1 cellular context compared by ENCODE assay signal in genomic region chr4:153564630-153565525, GRCh38.
A peak's percentile ranks its signal among the peaks of the same experiment; 100 is the strongest.
TF ChIP-seq lines count a peak whose summit lies in the region.

No MANE protein-coding gene starts in this region.

TF ChIP-seq in HepG2, 621 proteins besides CTCF, POLR2A, EP300 and RAD21 (continued from another document and continues in another):
- TF ChIP-seq, protein P1, sequence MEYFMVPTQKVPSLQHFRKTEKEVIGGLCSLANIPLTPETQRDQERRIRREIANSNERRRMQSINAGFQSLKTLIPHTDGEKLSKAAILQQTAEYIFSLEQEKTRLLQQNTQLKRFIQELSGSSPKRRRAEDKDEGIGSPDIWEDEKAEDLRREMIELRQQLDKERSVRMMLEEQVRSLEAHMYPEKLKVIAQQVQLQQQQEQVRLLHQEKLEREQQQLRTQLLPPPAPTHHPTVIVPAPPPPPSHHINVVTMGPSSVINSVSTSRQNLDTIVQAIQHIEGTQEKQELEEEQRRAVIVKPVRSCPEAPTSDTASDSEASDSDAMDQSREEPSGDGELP (IDR thresholded peaks at IDR 0.05; ENCODE audit: borderline replicate concordance, low read depth), result peak; percentile 35; the same call in 1 of the 2 replicates
- TF ChIP-seq PAX8 (CRISPR knock-in tag; IDR thresholded peaks at IDR 0.05; ENCODE audit: borderline replicate concordance) (no peak), PHF5A (CRISPR knock-in tag; IDR thresholded peaks at IDR 0.05; ENCODE audit: low read depth, unreplicated experiment) (peak; percentile 42), NFIC (IDR thresholded peaks at IDR 0.05; ENCODE audit: low read length) (peak; percentile 84), ZFYVE20 (CRISPR knock-in tag; IDR thresholded peaks at IDR 0.05; ENCODE audit: borderline replicate concordance, low read depth) (no peak), CBX5 (CRISPR knock-in tag; IDR thresholded peaks at IDR 0.05; ENCODE audit: borderline replicate concordance) (peak; percentile 44; the same call in 1 of the 2 replicates), MLLT10 (CRISPR knock-in tag; IDR thresholded peaks at IDR 0.05) (no peak), ZNF660 (CRISPR knock-in tag; IDR thresholded peaks at IDR 0.05; ENCODE audit: borderline replicate concordance, low read depth) (no peak), NR2C2 (CRISPR knock-in tag; IDR thresholded peaks at IDR 0.05; ENCODE audit: borderline replicate concordance) (peak; percentile 79), EHMT2 (IDR thresholded peaks at IDR 0.05; ENCODE audit: borderline replicate concordance, low read depth, low read length) (peak; percentile 76; the same call in 1 of the 2 replicates), ZSCAN21 (CRISPR knock-in tag; IDR thresholded peaks at IDR 0.05; ENCODE audit: borderline replicate concordance) (0 out of 2 replicates have a peak, but pooled peaks have one; percentile 21), MTF1 (CRISPR knock-in tag; IDR thresholded peaks at IDR 0.05) (no peak), ATM (IDR thresholded peaks at IDR 0.05; ENCODE audit: borderline replicate concordance) (no peak), KLF12 (CRISPR knock-in tag; IDR thresholded peaks at IDR 0.05; ENCODE audit: borderline replicate concordance) (no peak), ZNF12 (CRISPR knock-in tag; IDR thresholded peaks at IDR 0.05) (peak; percentile 37; the same call in 1 of the 2 replicates), ZBTB1 (CRISPR knock-in tag; IDR thresholded peaks at IDR 0.05; ENCODE audit: borderline replicate concordance) (no peak), TBX2 (CRISPR knock-in tag; IDR thresholded peaks at IDR 0.05; ENCODE audit: borderline replicate concordance) (peak; percentile 83), ZNF724P (CRISPR knock-in tag; IDR thresholded peaks at IDR 0.05; ENCODE audit: borderline replicate concordance) (no peak), NR2F2 (IDR thresholded peaks at IDR 0.05; ENCODE audit: borderline replicate concordance, low read depth) (peak; percentile 62; the same call in 1 of the 2 replicates), ZNF251 (CRISPR knock-in tag; IDR thresholded peaks at IDR 0.05) (no peak), ERF (CRISPR knock-in tag; IDR thresholded peaks at IDR 0.05) (peak; percentile 89), ZBED4 (CRISPR knock-in tag; IDR thresholded peaks at IDR 0.05; ENCODE audit: borderline replicate concordance) (0 out of 2 replicates have a peak, but pooled peaks have one; percentile 33), PREB (CRISPR knock-in tag; IDR thresholded peaks at IDR 0.05) (no peak), GATAD1 (CRISPR knock-in tag; IDR thresholded peaks at IDR 0.05) (no peak), FUBP1 (CRISPR knock-in tag; IDR thresholded peaks at IDR 0.05; ENCODE audit: borderline replicate concordance) (no peak; the same call in 1 of the 2 replicates), MZF1 (CRISPR knock-in tag; IDR thresholded peaks at IDR 0.05; ENCODE audit: borderline replicate concordance) (no peak), HCFC1 (IDR thresholded peaks at IDR 0.05; ENCODE audit: low read depth, low read length) (no peak), CHD2 (IDR thresholded peaks at IDR 0.05; ENCODE audit: low read depth, low read length) (no peak), NCOA1 (CRISPR knock-in tag; IDR thresholded peaks at IDR 0.05) (no peak), ZFP36L2 (CRISPR knock-in tag; IDR thresholded peaks at IDR 0.05) (no peak), CBX1 (IDR thresholded peaks at IDR 0.05; ENCODE audit: low read depth) (no peak), JUNB (CRISPR knock-in tag; IDR thresholded peaks at IDR 0.05; ENCODE audit: borderline replicate concordance) (no peak), ZNF672 (CRISPR knock-in tag; IDR thresholded peaks at IDR 0.05) (no peak), HDAC2 (CRISPR knock-in tag; IDR thresholded peaks at IDR 0.05) (peak; percentile 93), ZNF326 (CRISPR knock-in tag; IDR thresholded peaks at IDR 0.05; ENCODE audit: borderline replicate concordance) (no peak), MAFG (CRISPR knock-in tag; IDR thresholded peaks at IDR 0.05) (no peak), ZNF333 (CRISPR knock-in tag; IDR thresholded peaks at IDR 0.05; ENCODE audit: borderline replicate concordance) (no peak), TBL1XR1 (IDR thresholded peaks at IDR 0.05; ENCODE audit: borderline replicate concordance, low read length, partially characterized antibody) (no peak), ZNF737 (CRISPR knock-in tag; IDR thresholded peaks at IDR 0.05; ENCODE audit: borderline replicate concordance) (no peak), TP53 (CRISPR knock-in tag; conservative IDR thresholded peaks at IDR 0.05) (no peak), HNRNPUL1 (IDR thresholded peaks at IDR 0.05; ENCODE audit: low read depth, low read length) (no peak), SALL2 (CRISPR knock-in tag; IDR thresholded peaks at IDR 0.05) (no peak), FOXM1 (CRISPR knock-in tag; IDR thresholded peaks at IDR 0.05) (no peak), ZNF512 (CRISPR knock-in tag; IDR thresholded peaks at IDR 0.05) (no peak), MYNN (CRISPR knock-in tag; IDR thresholded peaks at IDR 0.05; ENCODE audit: low read depth) (no peak), NBN (conservative IDR thresholded peaks at IDR 0.05) (no peak), MEIS2 (CRISPR knock-in tag; IDR thresholded peaks at IDR 0.05) (peak; percentile 69; the same call in 1 of the 2 replicates), CHD4 (IDR thresholded peaks at IDR 0.05; ENCODE audit: borderline replicate concordance, low read length) (peak; percentile 83; the same call in 1 of the 2 replicates), ELF1 (CRISPR knock-in tag; IDR thresholded peaks at IDR 0.05) (peak; percentile 31), NCOR1 (IDR thresholded peaks at IDR 0.05; ENCODE audit: borderline replicate concordance, low read length) (peak; percentile 88; the same call in 1 of the 2 replicates), ZNF570 (CRISPR knock-in tag; IDR thresholded peaks at IDR 0.05; ENCODE audit: borderline replicate concordance) (no peak), IRF9 (CRISPR knock-in tag; IDR thresholded peaks at IDR 0.05; ENCODE audit: borderline replicate concordance) (peak; percentile 37; the same call in 1 of the 2 replicates)
- TF ChIP-seq, protein P2, sequence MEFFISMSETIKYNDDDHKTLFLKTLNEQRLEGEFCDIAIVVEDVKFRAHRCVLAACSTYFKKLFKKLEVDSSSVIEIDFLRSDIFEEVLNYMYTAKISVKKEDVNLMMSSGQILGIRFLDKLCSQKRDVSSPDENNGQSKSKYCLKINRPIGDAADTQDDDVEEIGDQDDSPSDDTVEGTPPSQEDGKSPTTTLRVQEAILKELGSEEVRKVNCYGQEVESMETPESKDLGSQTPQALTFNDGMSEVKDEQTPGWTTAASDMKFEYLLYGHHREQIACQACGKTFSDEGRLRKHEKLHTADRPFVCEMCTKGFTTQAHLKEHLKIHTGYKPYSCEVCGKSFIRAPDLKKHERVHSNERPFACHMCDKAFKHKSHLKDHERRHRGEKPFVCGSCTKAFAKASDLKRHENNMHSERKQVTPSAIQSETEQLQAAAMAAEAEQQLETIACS (CRISPR knock-in tag; IDR thresholded peaks at IDR 0.05), result no peak
- TF ChIP-seq, protein P3, sequence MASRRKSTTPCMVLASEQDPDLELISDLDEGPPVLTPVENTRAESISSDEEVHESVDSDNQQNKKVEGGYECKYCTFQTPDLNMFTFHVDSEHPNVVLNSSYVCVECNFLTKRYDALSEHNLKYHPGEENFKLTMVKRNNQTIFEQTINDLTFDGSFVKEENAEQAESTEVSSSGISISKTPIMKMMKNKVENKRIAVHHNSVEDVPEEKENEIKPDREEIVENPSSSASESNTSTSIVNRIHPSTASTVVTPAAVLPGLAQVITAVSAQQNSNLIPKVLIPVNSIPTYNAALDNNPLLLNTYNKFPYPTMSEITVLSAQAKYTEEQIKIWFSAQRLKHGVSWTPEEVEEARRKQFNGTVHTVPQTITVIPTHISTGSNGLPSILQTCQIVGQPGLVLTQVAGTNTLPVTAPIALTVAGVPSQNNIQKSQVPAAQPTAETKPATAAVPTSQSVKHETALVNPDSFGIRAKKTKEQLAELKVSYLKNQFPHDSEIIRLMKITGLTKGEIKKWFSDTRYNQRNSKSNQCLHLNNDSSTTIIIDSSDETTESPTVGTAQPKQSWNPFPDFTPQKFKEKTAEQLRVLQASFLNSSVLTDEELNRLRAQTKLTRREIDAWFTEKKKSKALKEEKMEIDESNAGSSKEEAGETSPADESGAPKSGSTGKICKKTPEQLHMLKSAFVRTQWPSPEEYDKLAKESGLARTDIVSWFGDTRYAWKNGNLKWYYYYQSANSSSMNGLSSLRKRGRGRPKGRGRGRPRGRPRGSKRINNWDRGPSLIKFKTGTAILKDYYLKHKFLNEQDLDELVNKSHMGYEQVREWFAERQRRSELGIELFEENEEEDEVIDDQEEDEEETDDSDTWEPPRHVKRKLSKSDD (CRISPR knock-in tag; IDR thresholded peaks at IDR 0.05; ENCODE audit: low read depth), result peak; percentile 90
